Comparison of ENCODE assay signal across 7 cellular contexts in genomic region chr16:33995821-33996372, GRCh38.
DNase-seq lines count a peak whose midpoint lies in the region; ATAC-seq, FAIRE-seq and TF ChIP-seq lines count a peak whose summit lies in the region.
"Not testable (repeated sequence)": the region's sequence is repeated elsewhere in the genome, so short reads cannot be mapped to it uniquely, and the experiment has no call there.

No MANE protein-coding gene starts in this region.

- in situ Hi-C loops in GM13977 (cut with MboI; ENCODE audit: low pct_unique_long_range_greater_than_20kb, low sequenced_read_pairs, unreplicated experiment), result not testable (repeated sequence)

- intact Hi-C loops in heart right ventricle (cut with DNase I); posterior vena cava (cut with DNase I): not testable (repeated sequence)

- WGBS in heart right ventricle, 2 donors, result 76 to 79% methylated on average over 7 to 8 of the region's 9 CpGs

- not testable (repeated sequence) for FAIRE-seq in bronchial epithelial cell (lab: Jason Lieb, UNC)

- peak in 7 of 8 donors; percentile 56 to 80 (median 76) for ATAC-seq in heart right ventricle

- H3K4me3 ChIP-seq in Jurkat, Clone E6-1 (ENCODE audit: low read length); bronchial epithelial cell (ENCODE audit: low read depth, low read length); heart right ventricle: not testable (repeated sequence)

- not testable (repeated sequence) for H3K27me3 ChIP-seq in bronchial epithelial cell (ENCODE audit: control insufficient read depth, insufficient read depth, low read length); heart right ventricle

- H3K27ac ChIP-seq in RWPE1, heart right ventricle: not testable (repeated sequence)

- not testable (repeated sequence) for H3K36me3 ChIP-seq in bronchial epithelial cell (ENCODE audit: control insufficient read depth, insufficient read depth, low read length); heart right ventricle

- not testable (repeated sequence) for H3K9me3 ChIP-seq in heart right ventricle

- H3K4me1 ChIP-seq in heart right ventricle, result not testable (repeated sequence)

- peak; percentile 2 for DNase-seq in GM13977 (ENCODE audit: low spot score)
- peak; percentile 8 for DNase-seq in Jurkat, Clone E6-1 (ENCODE audit: low read depth, low spot score)
- peak; percentile 31 for DNase-seq in RWPE1 (ENCODE audit: low spot score)
- peak; percentile 2 for DNase-seq in bronchial epithelial cell (ENCODE audit: low read depth)
- peak; percentile 7 to 40 for DNase-seq in heart right ventricle
- DNase-seq in posterior vena cava (ENCODE audit: low spot score), result peak; percentile 46
- DNase-seq in ureter (ENCODE audit: low spot score), result peak; percentile 59

- CTCF ChIA-PET in RWPE1 (lab: Yijun Ruan, JAX), result not testable (repeated sequence)

- TF ChIP-seq CTCF in GM13977 (IDR thresholded peaks at IDR 0.05; ENCODE audit: extremely low read depth, insufficient read depth, missing control alignments); RWPE1 (conservative IDR thresholded peaks at IDR 0.05; ENCODE audit: low read depth); bronchial epithelial cell (IDR thresholded peaks at IDR 0.05; ENCODE audit: insufficient read depth, low read length, severe bottlenecking): not testable (repeated sequence)
- peak in 7 of 9 donors; percentile 8 to 49 (median 40) for TF ChIP-seq CTCF in heart right ventricle (IDR thresholded peaks at IDR 0.05)

- POLR2A ChIA-PET in RWPE1 (lab: Yijun Ruan, JAX; ENCODE audit: low non-redundant PET), result not testable (repeated sequence)

Comparison
In these comparisons a context has a peak if more than half of its experiments do, and no peak if none do; other contexts are left out.
1. DNase-seq: peak in every context shown above with its lines; median percentile 59 in ureter; 46 in posterior vena cava; 31 in RWPE1; 24 in heart right ventricle; 8 in Jurkat, Clone E6-1; 2 in GM13977; 2 in bronchial epithelial cell.